ENCODE assay signal across 14 cellular contexts in genomic region chr14:61106627-61107147, GRCh38.
DNase-seq lines count a peak whose midpoint lies in the region; ATAC-seq, FAIRE-seq and TF ChIP-seq lines count a peak whose summit lies in the region.
"Had no signal": no experiment of that assay in that cellular context is flagged by ENCODE, and none has a peak within 500 bp of the region (broad histone marks: within the 10 kb centered on the region; RNA-seq: fewer than 3 reads in every experiment).

No MANE protein-coding gene starts in this region.

- H3K9me3 ChIP-seq in DND-41 (ENCODE audit: insufficient read depth, low read length, severe bottlenecking), result no peaks in the 10 kb centered on the region
- H3K9me3 ChIP-seq in astrocyte (ENCODE audit: insufficient read depth, low read depth, low read length), result no peaks in the 10 kb centered on the region
- H3K9me3 ChIP-seq: colonic mucosa, vagina had no signal

- H3K27ac Mint-ChIP-seq in astrocyte (ENCODE audit: unreplicated experiment), result no peak overlapping the region
- H3K27ac Mint-ChIP-seq: IgD-negative memory B cell had no signal

- no peaks in the 10 kb centered on the region for H3K36me3 ChIP-seq in DND-41 (ENCODE audit: insufficient read depth, low read length)
- H3K36me3 ChIP-seq in astrocyte (ENCODE audit: insufficient read depth, low read length), result no peaks in the 10 kb centered on the region
- H3K36me3 ChIP-seq in kidney epithelial cell (ENCODE audit: control insufficient read depth, insufficient read depth, low read length), result no peaks in the 10 kb centered on the region
- H3K36me3 ChIP-seq: colonic mucosa, vagina had no signal

- no peaks in the 10 kb centered on the region for H3K9me3 Mint-ChIP-seq in astrocyte (ENCODE audit: unreplicated experiment)

- peaks cover 30% of the 10 kb centered on the region for H3K4me1 Mint-ChIP-seq in astrocyte (ENCODE audit: low read depth, unreplicated experiment)

- peaks cover 8% of the 10 kb centered on the region for H3K36me3 Mint-ChIP-seq in astrocyte (ENCODE audit: low read depth, unreplicated experiment)
- H3K36me3 Mint-ChIP-seq: IgD-negative memory B cell had no signal

- H3K4me3 Mint-ChIP-seq in astrocyte (ENCODE audit: unreplicated experiment), result no peak overlapping the region
- H3K4me3 Mint-ChIP-seq: IgD-negative memory B cell had no signal

- no peaks in the 10 kb centered on the region for H3K27me3 Mint-ChIP-seq in astrocyte (ENCODE audit: low read depth, unreplicated experiment)

- H3K4me2 ChIP-seq in DND-41 (ENCODE audit: insufficient read depth, low read length) (no peak overlapping the region), astrocyte (ENCODE audit: low read length) (no peak overlapping the region)

- DNase-seq in DND-41 (no peak), astrocyte (ENCODE audit: low read depth) (no peak), kidney epithelial cell (ENCODE audit: low read depth) (no peak), substantia nigra (lab: John Stamatoyannopoulos, UW) (no peak)
- DNase-seq in activated naive CD4-positive, alpha-beta T cell treated with Interleukin-2 at 50 U/mL for 16 hours, result no peak
- DNase-seq: activated CD4-positive, alpha-beta T cell treated with anti-CD3 and anti-CD28 coated beads for 4 hours; activated gamma-delta T cell; NCI-H345 had no signal

- H3K9ac ChIP-seq in DND-41 (ENCODE audit: low read depth, low read length) (no peak overlapping the region), astrocyte (ENCODE audit: low read length) (no peak overlapping the region)

- no peaks in the 10 kb centered on the region for H3K4me1 ChIP-seq in DND-41 (ENCODE audit: insufficient read depth, low read length)
- H3K4me1 ChIP-seq in astrocyte (ENCODE audit: insufficient read depth, low read length), result peaks cover 47% of the 10 kb centered on the region
- H3K4me1 ChIP-seq: colonic mucosa had no signal

- H3K27me3 ChIP-seq in DND-41 (ENCODE audit: insufficient read depth, low read length, poor library complexity) (no peaks in the 10 kb centered on the region), astrocyte (ENCODE audit: insufficient read depth, low read length) (no peaks in the 10 kb centered on the region), kidney epithelial cell (ENCODE audit: control insufficient read depth, insufficient read depth, low read length) (no peaks in the 10 kb centered on the region)
- H3K27me3 ChIP-seq: colonic mucosa, vagina had no signal

- no peak for FAIRE-seq in astrocyte (lab: Jason Lieb, UNC)

- H3K79me2 ChIP-seq in DND-41 (ENCODE audit: insufficient read depth, low read length), result no peaks in the 10 kb centered on the region
- no peaks in the 10 kb centered on the region for H3K79me2 ChIP-seq in astrocyte (ENCODE audit: insufficient read depth, low read length)

- H3K4me3 ChIP-seq in DND-41 (ENCODE audit: low read depth in 1 of 2, low read length in 2 of 2) (no peak overlapping the region), astrocyte (ENCODE audit: insufficient read depth, low read depth, low read length) (no peak overlapping the region), kidney epithelial cell (ENCODE audit: low read depth, low read length) (no peak overlapping the region)
- H3K4me3 ChIP-seq: colonic mucosa, vagina had no signal

- H4K20me1 ChIP-seq in DND-41 (ENCODE audit: insufficient read depth, low read length), result no peaks in the 10 kb centered on the region
- no peaks in the 10 kb centered on the region for H4K20me1 ChIP-seq in astrocyte (ENCODE audit: insufficient read depth, low read length)

- TF ChIP-seq CTCF in DND-41 (IDR thresholded peaks at IDR 0.05; ENCODE audit: borderline replicate concordance, extremely low read depth, low read length, poor library complexity, severe bottlenecking), result peak; percentile 44
- TF ChIP-seq CTCF in astrocyte (IDR thresholded peaks at IDR 0.05; ENCODE audit: insufficient read depth, low read depth, low read length), result peak; percentile 16
- peak; percentile 18 for TF ChIP-seq CTCF in kidney epithelial cell (IDR thresholded peaks at IDR 0.05; ENCODE audit: insufficient read depth, low read length, poor library complexity, severe bottlenecking)

- H2AFZ ChIP-seq in DND-41 (ENCODE audit: low read depth, low read length), result no peak overlapping the region
- H2AFZ ChIP-seq in astrocyte (ENCODE audit: low read depth, low read length), result no peak overlapping the region

- H3K27ac ChIP-seq in DND-41 (ENCODE audit: low read length) (no peak overlapping the region), astrocyte (ENCODE audit: low read depth, low read length) (no peak overlapping the region), substantia nigra (ENCODE audit: low read depth, low read length, poor library complexity, severe bottlenecking) (no peak overlapping the region)
- H3K27ac ChIP-seq: colonic mucosa, vagina had no signal

- ATAC-seq in DND-41 (ENCODE audit: insufficient read depth, low read depth) (no peak), HG02642 (IDR thresholded peaks at IDR 0.05; ENCODE audit: poor library complexity, unreplicated experiment) (peak; percentile 37), GM21529 (IDR thresholded peaks at IDR 0.05; ENCODE audit: unreplicated experiment) (no peak), GM19452 (IDR thresholded peaks at IDR 0.05; ENCODE audit: unreplicated experiment) (no peak)
